Comparison of ENCODE assay signal across 10 cellular contexts in the genomic region with DNA sequence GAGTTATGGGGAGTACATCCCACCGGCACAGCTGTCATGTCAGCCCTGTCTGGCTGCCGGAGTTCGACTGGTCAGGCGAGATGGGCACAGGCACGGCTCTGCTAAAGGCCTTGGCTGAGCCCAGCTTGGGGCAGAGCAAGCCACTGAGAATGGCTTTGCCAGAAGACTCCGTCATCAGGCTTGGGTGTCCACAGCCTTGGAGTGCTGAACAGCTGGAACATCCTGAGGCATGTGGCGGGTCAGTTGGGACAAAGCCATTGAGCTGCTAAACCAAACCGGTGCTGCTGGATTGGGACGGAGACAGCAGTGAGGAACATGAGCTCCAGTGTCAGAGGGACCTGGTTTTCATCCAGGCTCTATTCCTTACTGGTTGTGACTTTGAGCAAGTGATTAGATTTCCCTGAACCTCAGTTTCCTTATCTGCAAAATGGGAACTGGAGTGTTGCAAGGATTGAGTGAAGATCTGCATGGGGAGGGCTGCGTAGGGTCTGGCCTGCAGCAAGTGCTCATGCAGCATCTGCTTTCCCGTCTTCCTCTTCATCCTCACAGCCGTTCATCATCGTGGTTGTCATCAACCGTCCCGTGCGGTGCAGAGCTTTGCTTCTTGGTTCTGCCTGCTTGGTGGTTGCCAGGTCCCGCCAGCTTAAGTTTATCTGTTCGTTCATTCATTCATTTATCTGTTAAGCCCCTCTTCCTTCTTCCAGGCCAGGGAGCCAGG.
DNase-seq lines count a peak whose midpoint lies in the region; ATAC-seq and TF ChIP-seq lines count a peak whose summit lies in the region.
"Had no signal": no experiment of that assay in that cellular context is flagged by ENCODE, and none has a peak within 500 bp of the region (broad histone marks: within the 10 kb centered on the region; RNA-seq: fewer than 3 reads in every experiment).

No MANE protein-coding gene starts in this region.

- no peak overlapping the region for H3K4me3 Mint-ChIP-seq in nephron progenitor cell
- H3K4me3 Mint-ChIP-seq in CD4-positive, alpha-beta memory T cell, result no peak overlapping the region
- H3K4me3 Mint-ChIP-seq: activated T-cell treated with anti-CD3 and anti-CD28 coated beads, Interleukin-2, amount 50 U/mL, for 4 hours; WTC11 had no signal

- CTCF ChIA-PET in A673 (lab: Charles Lee), result no interaction called here
- CTCF ChIA-PET in CD4-positive, alpha-beta memory T cell (lab: Charles Lee; ENCODE audit: partially characterized antibody), result interaction anchor here (0.9 kb wide), 1 partner anchor 10 kb away, joined by 3 read pairs; no protein-coding TSS in a partner anchor

- H3K4me1 ChIP-seq in A673 (ENCODE audit: insufficient read depth, low read length, poor library complexity, severe bottlenecking), result peaks cover 76% of the 10 kb centered on the region
- no peaks in the 10 kb centered on the region for H3K4me1 ChIP-seq in CD4-positive, alpha-beta memory T cell (ENCODE audit: insufficient read depth, low read length)

- DNase-seq in A673 (ENCODE audit: low spot score), result no peak
- DNase-seq in SK-N-DZ (ENCODE audit: low spot score), result peak; percentile 45
- DNase-seq in Right ventricle myocardium superior, result peak; percentile 89
- DNase-seq in nephron progenitor cell, result no peak
- DNase-seq in DMS153 treated with DMSO at 0.1 percent for 48 hours (lab: John Stamatoyannopoulos, UW; ENCODE audit: unreplicated experiment), result no peak
- no peak for DNase-seq in CD4-positive, alpha-beta memory T cell

- peak; percentile 87 for ATAC-seq in Right ventricle myocardium superior (ENCODE audit: poor library complexity)
- no peak for ATAC-seq in HG03432 (IDR thresholded peaks at IDR 0.05; ENCODE audit: unreplicated experiment)
- ATAC-seq in GM21390 (IDR thresholded peaks at IDR 0.05; ENCODE audit: unreplicated experiment), result no peak
- ATAC-seq: WTC11 had no signal

- H3K9me3 ChIP-seq in A673 (ENCODE audit: low read depth, low read length, poor library complexity, severe bottlenecking), result no peaks in the 10 kb centered on the region
- H3K9me3 ChIP-seq in CD4-positive, alpha-beta memory T cell (ENCODE audit: control insufficient read depth in 1 of 2, low read length in 2 of 2), result no peaks in the 10 kb centered on the region

- H3K4me3 ChIP-seq in A673 (ENCODE audit: low read depth, low read length, poor library complexity, severe bottlenecking), result no peak overlapping the region
- H3K4me3 ChIP-seq in CD4-positive, alpha-beta memory T cell (ENCODE audit: low read length in 2 of 2), result no peak overlapping the region

- intact Hi-C loops in A673 (cut with micrococcal nuclease; ENCODE audit: unreplicated experiment) (no loop called here), Right ventricle myocardium superior (cut with DNase I) (no loop called here)
- intact Hi-C loops in CD4-positive, alpha-beta memory T cell (cut with micrococcal nuclease), result no loop called here

- H3K36me3 ChIP-seq in A673 (ENCODE audit: insufficient read depth, low read length, poor library complexity, severe bottlenecking), result no peaks in the 10 kb centered on the region
- H3K36me3 ChIP-seq in CD4-positive, alpha-beta memory T cell (ENCODE audit: insufficient read depth, low read length), result no peaks in the 10 kb centered on the region

- peak overlapping the region; percentile 55 for H3K27ac Mint-ChIP-seq in nephron progenitor cell
- H3K27ac Mint-ChIP-seq in CD4-positive, alpha-beta memory T cell, result peak overlapping the region in 1 of 7 donors; percentile 71
- H3K27ac Mint-ChIP-seq: WTC11 had no signal

- no peaks in the 10 kb centered on the region for H3K9me3 Mint-ChIP-seq in nephron progenitor cell
- no peaks in the 10 kb centered on the region for H3K9me3 Mint-ChIP-seq in CD4-positive, alpha-beta memory T cell
- H3K9me3 Mint-ChIP-seq: activated T-cell treated with anti-CD3 and anti-CD28 coated beads, Interleukin-2, amount 50 U/mL, for 4 hours; WTC11 had no signal

- H3K27me3 ChIP-seq in A673 (replicated peaks; ENCODE audit: insufficient read depth, low read depth, low read length, poor library complexity), result no peaks in the 10 kb centered on the region
- no peaks in the 10 kb centered on the region for H3K27me3 ChIP-seq in CD4-positive, alpha-beta memory T cell (ENCODE audit: insufficient read depth, low read length)

- TF ChIP-seq CTCF in A673 (conservative IDR thresholded peaks at IDR 0.05; ENCODE audit: low read depth, low read length) (no peak), nephron progenitor cell (IDR thresholded peaks at IDR 0.05) (no peak)

- H3K36me3 Mint-ChIP-seq in nephron progenitor cell (ENCODE audit: low read depth), result peaks cover 12% of the 10 kb centered on the region
- H3K36me3 Mint-ChIP-seq in CD4-positive, alpha-beta memory T cell, result peaks cover 23 to 32% of the 10 kb centered on the region in 2 donors
- H3K36me3 Mint-ChIP-seq: WTC11 had no signal

- peaks cover 3% of the 10 kb centered on the region for H3K27me3 Mint-ChIP-seq in nephron progenitor cell (ENCODE audit: low read depth, poor library complexity)
- no peaks in the 10 kb centered on the region for H3K27me3 Mint-ChIP-seq in CD4-positive, alpha-beta memory T cell

- POLR2A ChIA-PET in A673 (lab: Charles Lee; ENCODE audit: low non-redundant PET), result no interaction called here
- POLR2A ChIA-PET in CD4-positive, alpha-beta memory T cell (lab: Charles Lee; ENCODE audit: partially characterized antibody), result no interaction called here

- peaks cover 80% of the 10 kb centered on the region for H3K4me1 Mint-ChIP-seq in nephron progenitor cell
- peaks cover 14 to 54% (median 36%) of the 10 kb centered on the region in 4 donors for H3K4me1 Mint-ChIP-seq in CD4-positive, alpha-beta memory T cell

- BruUV-seq in A673 (replicated peaks; lab: Mats Ljungman, UMichigan), result no TSS peak

- H3K27ac ChIP-seq in A673 (ENCODE audit: low read depth, low read length, poor library complexity, severe bottlenecking), result peak overlapping the region; percentile 86
- no peak overlapping the region for H3K27ac ChIP-seq in CD4-positive, alpha-beta memory T cell (ENCODE audit: low read depth, low read length)

Comparison
In these comparisons a context has a peak if more than half of its experiments do, and no peak if none do; other contexts are left out.
1. DNase-seq: peak in SK-N-DZ (single experiment) and Right ventricle myocardium superior (single experiment); none in A673 (single experiment), nephron progenitor cell (single experiment), DMS153 treated with DMSO at 0.1 percent for 48 hours (single experiment) and CD4-positive, alpha-beta memory T cell (0 of 5).